Comparison of ENCODE assay signal across 15 cellular contexts in the genomic region with DNA sequence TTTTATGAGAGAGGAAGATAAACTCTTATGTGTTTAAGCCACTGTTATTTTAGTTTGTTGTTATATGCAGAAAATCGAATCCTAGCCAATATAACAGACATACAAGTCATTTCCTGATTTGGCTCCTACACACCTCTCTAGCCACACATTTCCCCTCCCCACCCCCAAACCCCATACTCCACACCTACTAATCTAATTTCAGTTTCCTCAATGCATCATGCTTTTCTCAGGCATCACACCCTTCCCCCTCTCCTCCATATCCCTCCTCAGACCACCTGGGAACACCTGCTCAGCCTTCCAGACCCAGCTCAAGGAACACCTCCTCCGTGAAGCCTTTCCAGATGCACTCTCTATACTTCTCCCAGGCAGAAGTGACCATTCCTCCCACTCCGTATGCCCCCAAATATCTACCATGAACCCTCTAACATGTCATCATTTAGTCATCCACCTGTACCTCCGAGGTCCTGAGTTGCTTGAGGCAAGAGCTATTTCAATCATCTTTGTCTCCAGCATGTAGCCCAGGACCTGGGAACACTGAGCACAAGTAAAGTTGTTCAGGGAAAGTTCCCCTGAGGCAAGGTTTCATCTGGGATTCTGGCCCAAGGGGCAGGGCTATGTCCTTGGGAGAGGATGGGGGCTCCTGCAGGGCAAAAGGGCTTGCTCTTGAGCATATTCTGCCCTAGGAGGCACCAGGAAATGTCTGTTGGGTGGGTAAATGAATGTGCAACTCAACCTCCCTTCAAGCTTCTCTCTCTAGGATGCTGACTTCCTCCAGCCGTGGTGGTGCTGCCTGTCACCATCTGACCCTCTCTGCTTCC.
DNase-seq lines count a peak whose midpoint lies in the region; ATAC-seq, FAIRE-seq and TF ChIP-seq lines count a peak whose summit lies in the region.
"Had no signal": no experiment of that assay in that cellular context is flagged by ENCODE, and none has a peak within 500 bp of the region (broad histone marks: within the 10 kb centered on the region; RNA-seq: fewer than 3 reads in every experiment).

No MANE protein-coding gene starts in this region.

- peak overlapping the region; percentile 75 for H3K27ac Mint-ChIP-seq in activated CD4-positive, alpha-beta T cell treated with anti-CD3 and anti-CD28 coated beads, Interleukin-2, amount 10 ng/mL, durations not matched to agents 24 days and 14 days
- H3K27ac Mint-ChIP-seq in stimulated activated naive CD8-positive, alpha-beta T cell treated with anti-CD3 and anti-CD28 coated beads, Interleukin-15, Interleukin-2, amounts not matched to agents 100 ng/mL and 50 ng/mL, for 24 hours, result peak overlapping the region; percentile 95

- H3K9ac ChIP-seq in GM12878 (ENCODE audit: control insufficient read depth, insufficient read depth, low read length), result no peak overlapping the region

- H3K4me3 Mint-ChIP-seq in activated CD4-positive, alpha-beta T cell treated with anti-CD3 and anti-CD28 coated beads, Interleukin-2, amount 10 ng/mL, durations not matched to agents 24 days and 14 days, result peak overlapping the region; percentile 64
- peak overlapping the region; percentile 53 for H3K4me3 Mint-ChIP-seq in stimulated activated naive CD8-positive, alpha-beta T cell treated with anti-CD3 and anti-CD28 coated beads, Interleukin-15, Interleukin-2, amounts not matched to agents 100 ng/mL and 50 ng/mL, for 24 hours

- intact Hi-C loops in activated CD4-positive, alpha-beta T cell treated with anti-CD3 and anti-CD28 coated beads, Interleukin-2, amount 10 ng/mL, durations not matched to agents 24 days and 14 days (cut with micrococcal nuclease), result loop anchor here (1.0 to 5.0 kb wide), 7 partner anchors 8 to 155 kb away; no protein-coding TSS in a partner anchor
- intact Hi-C loops in GM12878 (cut with micrococcal nuclease; ENCODE audit: unreplicated experiment), result no loop called here

- POLR2A ChIA-PET in GM12878 (lab: Charles Lee), result interaction anchor here (0.7 kb wide), 1 partner anchor 12 kb away, joined by 3 read pairs; no protein-coding TSS in a partner anchor

- FAIRE-seq in GM12878 (lab: Jason Lieb, UNC) (no peak), urothelium cell line (lab: Jason Lieb, UNC) (no peak)
- FAIRE-seq: endometrium had no signal

- RAD21 ChIA-PET in GM12878 (lab: Charles Lee; ENCODE audit: unreplicated experiment), result interaction anchor here (0.9 to 1.7 kb wide), 5 partner anchors 11 to 139 kb away, joined by 3 to 4 read pairs (median 3); no protein-coding TSS in a partner anchor

- WGBS in GM12878 (ENCODE audit: insufficient coverage, insufficient replicate concordance, low lambda C conversion rate, missing lambda C conversion rate), result 29% methylated on average over 5 of the region's 5 CpGs

- TF ChIP-seq POLR2A in GM12878 (IDR thresholded peaks at IDR 0.05; ENCODE audit: low read depth, low read length), result no peak

- no peak for TF ChIP-seq CTCF in GM12878 (IDR thresholded peaks at IDR 0.05 in 2 of 3, conservative IDR thresholded peaks at IDR 0.05 in 1 of 3; ENCODE audit: control insufficient read depth in 2 of 3, extremely low read depth in 1 of 3, insufficient read depth in 1 of 3, low read depth in 3 of 3, low read length in 3 of 3)

- H3K4me3 ChIP-seq in GM12878, result no peak overlapping the region
- H3K4me3 ChIP-seq: SJSA1 had no signal

- CTCF ChIA-PET in GM12878 (lab: Yijun Ruan, JAX), result interaction anchor here (0.9 to 1.6 kb wide), 4 partner anchors 8 to 65 kb away, joined by 3 to 5 read pairs (median 4); no protein-coding TSS in a partner anchor

- peak overlapping the region; percentile 35; the same call in 1 of the 2 replicates for H3K27ac ChIP-seq in GM12878 (ENCODE audit: control insufficient read depth, insufficient read depth)
- H3K27ac ChIP-seq: SJSA1 had no signal

- H3K4me1 Mint-ChIP-seq in activated CD4-positive, alpha-beta T cell treated with anti-CD3 and anti-CD28 coated beads, Interleukin-2, amount 10 ng/mL, durations not matched to agents 24 days and 14 days, result peaks cover 51% of the 10 kb centered on the region
- H3K4me1 Mint-ChIP-seq in stimulated activated naive CD8-positive, alpha-beta T cell treated with anti-CD3 and anti-CD28 coated beads, Interleukin-15, Interleukin-2, amounts not matched to agents 100 ng/mL and 50 ng/mL, for 24 hours (ENCODE audit: low read depth), result peaks cover 63% of the 10 kb centered on the region

- no peaks in the 10 kb centered on the region for H3K9me3 Mint-ChIP-seq in activated CD4-positive, alpha-beta T cell treated with anti-CD3 and anti-CD28 coated beads, Interleukin-2, amount 10 ng/mL, durations not matched to agents 24 days and 14 days
- H3K9me3 Mint-ChIP-seq in stimulated activated naive CD8-positive, alpha-beta T cell treated with anti-CD3 and anti-CD28 coated beads, Interleukin-15, Interleukin-2, amounts not matched to agents 100 ng/mL and 50 ng/mL, for 24 hours, result no peaks in the 10 kb centered on the region

- no TSS peak for BruUV-seq in GM12878 (replicated peaks; lab: Mats Ljungman, UMichigan)

- ATAC-seq in GM12878, result peak; percentile 47
- ATAC-seq: sciatic nerve had no signal

- H3K4me1 ChIP-seq in GM12878 (ENCODE audit: control insufficient read depth, insufficient read depth, low read length), result peaks cover 15% of the 10 kb centered on the region
- H3K4me1 ChIP-seq: SJSA1 had no signal

- TF ChIP-seq RAD21 in GM12878 (IDR thresholded peaks at IDR 0.05; ENCODE audit: insufficient read depth, low read depth, low read length), result no peak

- DNase-seq in activated effector memory CD4-positive, alpha-beta T cell treated with anti-CD3 and anti-CD28 coated beads, Interleukin-2, amount 50 U/mL, for 16 hours, result peak; percentile 65
- DNase-seq in activated effector memory CD4-positive, alpha-beta T cell treated with Interleukin-2 at 50 U/mL for 16 hours, result no peak
- DNase-seq in activated CD4-positive, alpha-beta T cell treated with anti-CD3 and anti-CD28 coated beads, Interleukin-2, amount 10 ng/mL, durations not matched to agents 24 days and 14 days, result peak; percentile 74
- DNase-seq in GM12878 (ENCODE audit: low read depth, low spot score) (no peak), DMS53 treated with DMSO at 0.1 percent for 48 hours (lab: John Stamatoyannopoulos, UW; ENCODE audit: unreplicated experiment) (no peak), urothelium cell line (ENCODE audit: low spot score) (no peak), NOMO-1 treated with dmso at 0.1 percent for 144 hours (lab: John Stamatoyannopoulos, UW; ENCODE audit: unreplicated experiment) (no peak)
- DNase-seq: glutamatergic neuron, NCI-H187, NCI-H774 had no signal

- H3K9me3 ChIP-seq in GM12878 (replicated peaks; ENCODE audit: control insufficient read depth, insufficient read depth, low read length), result no peaks in the 10 kb centered on the region
- H3K9me3 ChIP-seq: SJSA1 had no signal

- no peak for TF ChIP-seq EP300 in GM12878 (IDR thresholded peaks at IDR 0.05; ENCODE audit: borderline replicate concordance in 1 of 2, control insufficient read depth in 1 of 2, low read depth in 2 of 2, low read length in 2 of 2)

- no peaks in the 10 kb centered on the region for H3K27me3 Mint-ChIP-seq in activated CD4-positive, alpha-beta T cell treated with anti-CD3 and anti-CD28 coated beads, Interleukin-2, amount 10 ng/mL, durations not matched to agents 24 days and 14 days
- H3K27me3 Mint-ChIP-seq in stimulated activated naive CD8-positive, alpha-beta T cell treated with anti-CD3 and anti-CD28 coated beads, Interleukin-15, Interleukin-2, amounts not matched to agents 100 ng/mL and 50 ng/mL, for 24 hours, result no peaks in the 10 kb centered on the region
- H3K27me3 Mint-ChIP-seq: IgD-negative memory B cell had no signal

- no peaks in the 10 kb centered on the region for H3K79me2 ChIP-seq in GM12878 (ENCODE audit: control insufficient read depth, insufficient read depth, low read length)

- H2AFZ ChIP-seq in GM12878 (ENCODE audit: control insufficient read depth, low read depth, low read length), result no peak overlapping the region; the same call in 1 of the 2 replicates

- in situ Hi-C loops in GM12878 (cut with MboI), result no loop called here

- SMC1A ChIA-PET in GM12878 (lab: Charles Lee; ENCODE audit: uncharacterized antibody, unreplicated experiment), result interaction anchor here (0.6 to 2.1 kb wide), 12 partner anchors 9 to 217 kb away, joined by 3 to 11 read pairs (median 4); no protein-coding TSS in a partner anchor

- no peaks in the 10 kb centered on the region for H4K20me1 ChIP-seq in GM12878 (ENCODE audit: control insufficient read depth, insufficient read depth)

- H3K4me2 ChIP-seq in GM12878 (ENCODE audit: control insufficient read depth, insufficient read depth), result peak overlapping the region; percentile 51

- H3K36me3 Mint-ChIP-seq in activated CD4-positive, alpha-beta T cell treated with anti-CD3 and anti-CD28 coated beads, Interleukin-2, amount 10 ng/mL, durations not matched to agents 24 days and 14 days (ENCODE audit: low read depth), result peaks cover 12% of the 10 kb centered on the region
- no peaks in the 10 kb centered on the region for H3K36me3 Mint-ChIP-seq in stimulated activated naive CD8-positive, alpha-beta T cell treated with anti-CD3 and anti-CD28 coated beads, Interleukin-15, Interleukin-2, amounts not matched to agents 100 ng/mL and 50 ng/mL, for 24 hours (ENCODE audit: low read depth)
- H3K36me3 Mint-ChIP-seq: IgD-negative memory B cell had no signal

- H3K27me3 ChIP-seq in GM12878 (replicated peaks in 1 of 2; ENCODE audit: control insufficient read depth in 2 of 2, insufficient read depth in 2 of 2, low read length in 1 of 2), result no peaks in the 10 kb centered on the region
- H3K27me3 ChIP-seq: SJSA1 had no signal

- no peaks in the 10 kb centered on the region; a peak in 1 of 4 replicates for H3K36me3 ChIP-seq in GM12878 (ENCODE audit: control insufficient read depth in 2 of 2, insufficient read depth in 2 of 2, low read length in 1 of 2)
- H3K36me3 ChIP-seq: SJSA1 had no signal

TF ChIP-seq in GM12878, 131 proteins besides CTCF, POLR2A, EP300 and RAD21 (continues in another document):
- no peak for TF ChIP-seq TCF7 (IDR thresholded peaks at IDR 0.05; ENCODE audit: borderline replicate concordance)
- no peak for TF ChIP-seq STAT1 (conservative IDR thresholded peaks at IDR 0.05)
- TF ChIP-seq, protein P1, sequence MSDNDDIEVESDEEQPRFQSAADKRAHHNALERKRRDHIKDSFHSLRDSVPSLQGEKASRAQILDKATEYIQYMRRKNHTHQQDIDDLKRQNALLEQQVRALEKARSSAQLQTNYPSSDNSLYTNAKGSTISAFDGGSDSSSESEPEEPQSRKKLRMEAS (IDR thresholded peaks at IDR 0.05; ENCODE audit: low read depth, low read length), result no peak
- no peak for TF ChIP-seq SREBF1 (IDR thresholded peaks at IDR 0.05; ENCODE audit: low read length)
- no peak for TF ChIP-seq ASH2L (IDR thresholded peaks at IDR 0.05; ENCODE audit: borderline replicate concordance, low read depth)

Comparison
In these comparisons a context has a peak if more than half of its experiments do, and no peak if none do; other contexts are left out.
1. DNase-seq: peak in activated effector memory CD4-positive, alpha-beta T cell treated with anti-CD3 and anti-CD28 coated beads, Interleukin-2, amount 50 U/mL, for 16 hours (single experiment) and activated CD4-positive, alpha-beta T cell treated with anti-CD3 and anti-CD28 coated beads, Interleukin-2, amount 10 ng/mL, durations not matched to agents 24 days and 14 days (single experiment); none in activated effector memory CD4-positive, alpha-beta T cell treated with Interleukin-2 at 50 U/mL for 16 hours (single experiment), GM12878 (single experiment), DMS53 treated with DMSO at 0.1 percent for 48 hours (single experiment), urothelium cell line (single experiment) and NOMO-1 treated with dmso at 0.1 percent for 144 hours (single experiment).